ENCODE assay signal across 10 cellular contexts in genomic region chr14:36518586-36519430, GRCh38. TPM values are rescaled to one million over a fixed set of nuclear protein-coding genes. Genes with fewer than 3 reads are reported as not detected.
DNase-seq lines count a peak whose midpoint lies in the region; ATAC-seq lines count a peak whose summit lies in the region.
"Had no signal": no experiment of that assay in that cellular context is flagged by ENCODE, and none has a peak within 500 bp of the region (broad histone marks: within the 10 kb centered on the region; RNA-seq: fewer than 3 reads in every experiment).

No MANE protein-coding gene starts in this region.

- peak overlapping the region; percentile 61 for H2BK15ac ChIP-seq in neuronal stem cell (ENCODE audit: low read length)

- H3K4me1 ChIP-seq in HUES6 (ENCODE audit: control insufficient read depth, insufficient read depth, low read length) (peaks cover 27% of the 10 kb centered on the region), neuronal stem cell (ENCODE audit: control insufficient read depth in 2 of 2, insufficient read depth in 1 of 2, low read depth in 1 of 2, low read length in 2 of 2) (peaks cover 0 to 17% of the 10 kb centered on the region in 2 donors)

- H3K79me1 ChIP-seq in neuronal stem cell (ENCODE audit: low read depth, low read length), result no peaks in the 10 kb centered on the region

- ATAC-seq in central memory CD8-positive, alpha-beta T cell (replicated peaks; ENCODE audit: extremely low read depth, poor library complexity, severe bottlenecking), result no peak
- ATAC-seq in GM18858 (IDR thresholded peaks at IDR 0.05; ENCODE audit: unreplicated experiment) (no peak), GM21529 (IDR thresholded peaks at IDR 0.05; ENCODE audit: unreplicated experiment) (no peak)

- H3K4me3 Mint-ChIP-seq in central memory CD8-positive, alpha-beta T cell, result peak overlapping the region; percentile 61

- H3K36me3 Mint-ChIP-seq in central memory CD8-positive, alpha-beta T cell (ENCODE audit: insufficient read depth), result no peaks in the 10 kb centered on the region

- no peak overlapping the region for H3K27ac ChIP-seq in HUES6 (ENCODE audit: low read depth, low read length)
- no peak overlapping the region for H3K27ac ChIP-seq in neuronal stem cell (replicated peaks; ENCODE audit: low read length)

- no peak overlapping the region for H4K8ac ChIP-seq in neuronal stem cell (ENCODE audit: low read depth, low read length)

- no peak overlapping the region for H3K4ac ChIP-seq in neuronal stem cell (ENCODE audit: low read length)

- WGBS in neuronal stem cell (ENCODE audit: extremely low coverage in 2 of 2, insufficient read length in 2 of 2, insufficient replicate concordance in 1 of 2), 2 donors, result no CpG with 5 or more reads among the region's 79 CpGs

- peak overlapping the region; percentile 68 for H2BK12ac ChIP-seq in neuronal stem cell (ENCODE audit: low read length)

- peak overlapping the region; percentile 60 for H3K4me3 ChIP-seq in HUES6 (ENCODE audit: low read depth, low read length)
- H3K4me3 ChIP-seq in neuronal stem cell (ENCODE audit: low read length in 2 of 2), result no peak overlapping the region

- no peak overlapping the region for H3K14ac ChIP-seq in neuronal stem cell (ENCODE audit: low read length)

- H3K4me1 Mint-ChIP-seq in central memory CD8-positive, alpha-beta T cell, result peaks cover 5% of the 10 kb centered on the region

- H3K9ac ChIP-seq in HUES6 (ENCODE audit: low read length) (no peak overlapping the region), neuronal stem cell (ENCODE audit: low read depth, low read length, poor library complexity) (peak overlapping the region; percentile 38)

- H2BK5ac ChIP-seq in neuronal stem cell (ENCODE audit: low read length), result peak overlapping the region; percentile 68

- H2BK120ac ChIP-seq in neuronal stem cell (ENCODE audit: low read depth, low read length), result no peak overlapping the region

- peak overlapping the region; percentile 61 for H2AFZ ChIP-seq in neuronal stem cell (ENCODE audit: low read length)

- no peaks in the 10 kb centered on the region for H3K9me3 Mint-ChIP-seq in central memory CD8-positive, alpha-beta T cell

- no peaks in the 10 kb centered on the region for H3K36me3 ChIP-seq in HUES6 (ENCODE audit: control insufficient read depth, insufficient read depth, low read length)
- H3K36me3 ChIP-seq in neuronal stem cell (replicated peaks in 1 of 2; ENCODE audit: control insufficient read depth in 2 of 2, insufficient read depth in 2 of 2, low read length in 2 of 2), result no peaks in the 10 kb centered on the region

- H3K27me3 Mint-ChIP-seq in central memory CD8-positive, alpha-beta T cell, result peaks cover 73% of the 10 kb centered on the region

- no peaks in the 10 kb centered on the region for H3K9me3 ChIP-seq in HUES6 (ENCODE audit: control insufficient read depth, insufficient read depth, low read depth, low read length)
- no peaks in the 10 kb centered on the region for H3K9me3 ChIP-seq in neuronal stem cell (replicated peaks in 1 of 2; ENCODE audit: control insufficient read depth in 2 of 2, insufficient read depth in 1 of 2, low read depth in 1 of 2, low read length in 2 of 2)

- peak; percentile 80 for DNase-seq in DMS79 treated with DMSO at 0.1 percent for 48 hours (lab: John Stamatoyannopoulos, UW)
- DNase-seq in central memory CD8-positive, alpha-beta T cell (ENCODE audit: low spot score in 2 of 2), result no peak
- DNase-seq in neuronal stem cell (ENCODE audit: low spot score), result peak; percentile 30
- DNase-seq in HPDE6-E6E7 (ENCODE audit: extremely low spot score), result no peak
- DNase-seq in head of caudate nucleus, result no peak
- DNase-seq: amygdala, SHP77 treated with DMSO at 0.1 percent for 48 hours had no signal

- H3K18ac ChIP-seq in neuronal stem cell (ENCODE audit: low read length), result peak overlapping the region; percentile 88

- intact Hi-C loops in head of caudate nucleus (cut with DNase I), result no loop called here

- H2AK5ac ChIP-seq in neuronal stem cell (ENCODE audit: low read depth, low read length), result peak overlapping the region; percentile 91

- H3K27ac Mint-ChIP-seq in central memory CD8-positive, alpha-beta T cell (ENCODE audit: low read depth), result no peak overlapping the region

- peak overlapping the region; percentile 32 for H3K4me2 ChIP-seq in neuronal stem cell (ENCODE audit: insufficient read depth, low read length, poor library complexity, severe bottlenecking)

- H4K91ac ChIP-seq in neuronal stem cell (ENCODE audit: low read depth, low read length, poor library complexity), result no peak overlapping the region

- H3K23ac ChIP-seq in neuronal stem cell (ENCODE audit: low read depth, low read length, poor library complexity), result peak overlapping the region; percentile 66

- peaks cover 100% of the 10 kb centered on the region for H3K27me3 ChIP-seq in HUES6 (ENCODE audit: control insufficient read depth, insufficient read depth, low read length)
- peaks cover 77 to 100% (median 100%) of the 10 kb centered on the region in 3 experiments for H3K27me3 ChIP-seq in neuronal stem cell (ENCODE audit: control insufficient read depth in 3 of 3, insufficient read depth in 3 of 3, low read depth in 1 of 3, low read length in 3 of 3)

RNA-seq across cellular contexts. Expression of gene NKX2-1, which starts 1.2 kb away (rescaled TPM):
- 0.10 TPM for polyA plus RNA-seq in neuronal stem cell (2013, experiment 1 of 2)
- 0.03 TPM for polyA plus RNA-seq in neuronal stem cell (2013, experiment 2 of 2)

Comparison
In these comparisons a context has a peak if more than half of its experiments do, and no peak if none do; other contexts are left out.
1. DNase-seq: peak in DMS79 treated with DMSO at 0.1 percent for 48 hours (single experiment) and neuronal stem cell (single experiment); none in central memory CD8-positive, alpha-beta T cell (0 of 2), HPDE6-E6E7 (single experiment) and head of caudate nucleus (0 of 42).